8 cellular contexts compared by ENCODE assay signal in genomic region chr2:84741182-84741822, GRCh38.
DNase-seq lines count a peak whose midpoint lies in the region; ATAC-seq and TF ChIP-seq lines count a peak whose summit lies in the region.

No MANE protein-coding gene starts in this region.

- DNase-seq in GM03348 (ENCODE audit: low spot score) = peak; percentile 13
- peak; percentile 88 for DNase-seq in endodermal cell
- DNase-seq in sciatic nerve (ENCODE audit: low spot score) = no peak
- DNase-seq in hippocampal formation (lab: John Stamatoyannopoulos, UW) = no peak
- DNase-seq in NCI-H446 treated with DMSO at 0.1 percent for 48 hours (lab: John Stamatoyannopoulos, UW) = no peak

- TF ChIP-seq CTCF in WI38 (IDR thresholded peaks at IDR 0.05; ENCODE audit: low read depth, low read length) = peak; percentile 32; the same call in 1 of the 2 replicates
- peak; percentile 77 for TF ChIP-seq CTCF in endodermal cell (conservative IDR thresholded peaks at IDR 0.05)

- H3K9ac ChIP-seq in endodermal cell (ENCODE audit: extremely low read depth, low read length, poor library complexity, severe bottlenecking) = no peak overlapping the region

- no peaks in the 10 kb centered on the region for H3K36me3 Mint-ChIP-seq in endodermal cell (ENCODE audit: low read depth)

- H3K4me1 Mint-ChIP-seq in endodermal cell = no peaks in the 10 kb centered on the region

- no peaks in the 10 kb centered on the region for H3K27me3 ChIP-seq in endodermal cell (ENCODE audit: control insufficient read depth, insufficient read depth, low read length, poor library complexity, severe bottlenecking)

- intact Hi-C loops in sciatic nerve (cut with DNase I) = no loop called here

- H3K9me3 ChIP-seq in endodermal cell (ENCODE audit: control insufficient read depth, low read length) = no peaks in the 10 kb centered on the region

- ATAC-seq in GM21447 (IDR thresholded peaks at IDR 0.05; ENCODE audit: unreplicated experiment) (peak; percentile 93), HG03571 (IDR thresholded peaks at IDR 0.05; ENCODE audit: unreplicated experiment) (peak; percentile 95), sciatic nerve (peak; percentile 56)

- H3K36me3 ChIP-seq in endodermal cell (ENCODE audit: control insufficient read depth, insufficient read depth, low read length) = no peaks in the 10 kb centered on the region

- H3K27ac ChIP-seq in endodermal cell (ENCODE audit: low read depth, low read length) = no peak overlapping the region

- H3K4me3 ChIP-seq in WI38 (ENCODE audit: low read depth, low read length) (no peak overlapping the region), endodermal cell (ENCODE audit: low read length) (no peak overlapping the region)

- H3K4me3 Mint-ChIP-seq in endodermal cell = no peak overlapping the region

- WGBS in endodermal cell (ENCODE audit: insufficient coverage in 1 of 2, insufficient read length in 1 of 2), 2 experiments = 66 to 92% methylated on average over 2 to 3 of the region's 3 CpGs

- peaks cover 6% of the 10 kb centered on the region for H3K27me3 Mint-ChIP-seq in endodermal cell (ENCODE audit: insufficient read depth)

- H3K4me1 ChIP-seq in endodermal cell (ENCODE audit: control insufficient read depth, insufficient read depth, low read length) = no peaks in the 10 kb centered on the region

- no peaks in the 10 kb centered on the region for H3K9me3 Mint-ChIP-seq in endodermal cell

- H3K27ac Mint-ChIP-seq in endodermal cell = no peak overlapping the region

Comparison
In these comparisons a context has a peak if more than half of its experiments do, and no peak if none do; other contexts are left out.
1. DNase-seq: peak in GM03348 (single experiment) and endodermal cell (single experiment); none in sciatic nerve (single experiment), hippocampal formation (0 of 2) and NCI-H446 treated with DMSO at 0.1 percent for 48 hours (single experiment).
2. Peak in every context shown above with its lines, with median percentiles within 50 percentile points of each other: ATAC-seq.